Comparison of ENCODE assay signal across 13 cellular contexts in genomic region chr11:110200241-110200640, GRCh38.
A peak's percentile ranks its signal among the peaks of the same experiment; 100 is the strongest.
DNase-seq lines count a peak whose midpoint lies in the region; ATAC-seq, FAIRE-seq and TF ChIP-seq lines count a peak whose summit lies in the region.
"Had no signal": no experiment of that assay in that cellular context is flagged by ENCODE, and none has a peak within 500 bp of the region (broad histone marks: within the 10 kb centered on the region; RNA-seq: fewer than 3 reads in every experiment).

No MANE protein-coding gene starts in this region.

- peak; percentile 96 for FAIRE-seq in RCC 7860 (lab: Jason Lieb, UNC)

- no peaks in the 10 kb centered on the region for H3K27me3 ChIP-seq in right lobe of liver
- H3K27me3 ChIP-seq: neutrophil, tibial artery had no signal

- DNase-seq in HCEC 1CT: peak; percentile 27
- peak; percentile 94 for DNase-seq in RCC 7860 (ENCODE audit: low spot score)
- DNase-seq in choroid plexus epithelial cell (ENCODE audit: low read depth): peak; percentile 77
- no peak for DNase-seq in right lobe of liver
- no peak for DNase-seq in SKM-1 treated with dmso at 0.1 percent for 144 hours (lab: John Stamatoyannopoulos, UW; ENCODE audit: unreplicated experiment)
- DNase-seq: activated CD8-positive, alpha-beta memory T cell treated with anti-CD3 and anti-CD28 coated beads, Interleukin-2, amount 50 U/mL, for 48 hours; DMS79 treated with DMSO at 0.1 percent for 48 hours; effector memory CD4-positive, alpha-beta T cell; stimulated activated CD4-positive, alpha-beta T cell treated with anti-CD3 and anti-CD28 coated beads, Interleukin-4, amount 100 ng/mL, for 4 hours; tibial artery had no signal

- H3K9me3 ChIP-seq in right lobe of liver: no peaks in the 10 kb centered on the region
- H3K9me3 ChIP-seq: neutrophil, tibial artery had no signal

- intact Hi-C loops in right lobe of liver (cut with DNase I): loop anchor here (5.0 to 10.0 kb wide), 2 partner anchors 167 to 175 kb away; no protein-coding TSS in a partner anchor

- H3K4me3 ChIP-seq in choroid plexus epithelial cell (ENCODE audit: low read depth, low read length): no peak overlapping the region
- H3K4me3 ChIP-seq in right lobe of liver: no peak overlapping the region
- H3K4me3 ChIP-seq: tibial artery had no signal

- ATAC-seq in right lobe of liver (peak; percentile 31 to 51 (median 32)), HG02852 (IDR thresholded peaks at IDR 0.05; ENCODE audit: unreplicated experiment) (no peak), HG02678 (IDR thresholded peaks at IDR 0.05; ENCODE audit: unreplicated experiment) (no peak)

- no peak for TF ChIP-seq POLR2A in right lobe of liver (IDR thresholded peaks at IDR 0.05)

- H3K4me1 ChIP-seq in right lobe of liver: peaks cover 0 to 8% (median 0%) of the 10 kb centered on the region in 4 donors
- H3K4me1 ChIP-seq: tibial artery had no signal

- 53% methylated on average over 6 of the region's 6 CpGs for WGBS in right lobe of liver (ENCODE audit: insufficient coverage, low coverage, low lambda C conversion rate, missing lambda C conversion rate)

- TF ChIP-seq CTCF in choroid plexus epithelial cell (conservative IDR thresholded peaks at IDR 0.05; ENCODE audit: low read depth, low read length) (no peak), right lobe of liver (IDR thresholded peaks at IDR 0.05) (no peak)

- peak overlapping the region in 2 of 3 donors; percentile 12 to 33 for H3K27ac ChIP-seq in right lobe of liver
- H3K27ac ChIP-seq: neutrophil, tibial artery had no signal

- no peaks in the 10 kb centered on the region for H3K36me3 ChIP-seq in right lobe of liver
- H3K36me3 ChIP-seq: neutrophil, tibial artery had no signal

Comparison
In these comparisons a context has a peak if more than half of its experiments do, and no peak if none do; other contexts are left out.
1. DNase-seq: peak in HCEC 1CT (single experiment), RCC 7860 (single experiment) and choroid plexus epithelial cell (single experiment); none in right lobe of liver (0 of 3) and SKM-1 treated with dmso at 0.1 percent for 144 hours (single experiment).
2. ATAC-seq: peak in right lobe of liver (4 of 4); none in HG02852 (single experiment) and HG02678 (single experiment).